Comparison of ENCODE assay signal across 16 cellular contexts in the genomic region with DNA sequence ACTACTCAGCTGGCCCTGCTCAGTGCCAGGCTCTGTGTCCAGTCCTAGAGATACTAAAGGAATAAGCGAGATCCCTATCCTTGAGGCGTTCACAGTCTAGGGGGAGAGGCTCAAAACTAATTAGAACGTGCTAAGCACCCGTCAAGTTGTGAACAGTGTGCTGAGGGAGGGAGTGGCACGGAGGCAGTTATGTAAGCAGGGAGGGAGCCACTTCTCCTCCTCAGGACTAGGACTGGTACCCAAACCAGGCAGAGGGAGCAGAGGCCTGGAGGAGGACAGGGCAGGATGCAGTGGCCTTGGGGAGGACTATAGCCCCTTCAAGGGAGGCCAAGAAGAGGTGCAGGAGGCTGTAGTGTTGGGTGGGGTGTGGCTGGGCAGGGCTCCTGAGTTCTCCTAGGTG. TPM values are rescaled to one million over a fixed set of nuclear protein-coding genes. Genes with fewer than 3 reads are reported as not detected.
"Had no signal": no experiment of that assay in that cellular context is flagged by ENCODE, and none has a peak within 500 bp of the region (broad histone marks: within the 10 kb centered on the region; RNA-seq: fewer than 3 reads in every experiment).

No MANE protein-coding gene starts in this region.

- H3K36me3 ChIP-seq: colonic mucosa had no signal

- DNase-seq: caudate nucleus; colonic mucosa; dermis blood vessel endothelial cell; erythroblast; foreskin keratinocyte; kidney glomerular epithelial cell; mesendoderm; mucosa of descending colon; naive thymus-derived CD8-positive, alpha-beta T cell; small intestine; stimulated activated CD4-positive, alpha-beta T cell treated with anti-CD3 and anti-CD28 coated beads, Interleukin-2, amount 100 ng/mL, for 48 hours had no signal

- H3K9ac ChIP-seq: parathyroid adenoma had no signal

- H3K9me3 ChIP-seq: colonic mucosa, mucosa of descending colon, tibial artery had no signal

- H3K4me3 ChIP-seq: colonic mucosa, hepatocyte, mucosa of descending colon, tibial artery had no signal

- H3K27me3 ChIP-seq: colonic mucosa, foreskin keratinocyte, hepatocyte, tibial artery had no signal

- H3K4me3 Mint-ChIP-seq: naive thymus-derived CD8-positive, alpha-beta T cell; stimulated activated naive CD8-positive, alpha-beta T cell treated with anti-CD3 and anti-CD28 coated beads, Interleukin-15, Interleukin-2, amounts not matched to agents 100 ng/mL and 50 ng/mL, for 24 hours had no signal

- ATAC-seq: foreskin keratinocyte; mucosa of descending colon; naive thymus-derived CD8-positive, alpha-beta T cell had no signal

- H3K4me2 ChIP-seq: hepatocyte had no signal

- H3K27me3 Mint-ChIP-seq: naive thymus-derived CD8-positive, alpha-beta T cell; stimulated activated naive CD8-positive, alpha-beta T cell treated with anti-CD3 and anti-CD28 coated beads, Interleukin-15, Interleukin-2, amounts not matched to agents 100 ng/mL and 50 ng/mL, for 24 hours had no signal

- H3K9me3 Mint-ChIP-seq: naive thymus-derived CD8-positive, alpha-beta T cell; stimulated activated naive CD8-positive, alpha-beta T cell treated with anti-CD3 and anti-CD28 coated beads, Interleukin-15, Interleukin-2, amounts not matched to agents 100 ng/mL and 50 ng/mL, for 24 hours had no signal

- H3K4me1 ChIP-seq: colonic mucosa, foreskin keratinocyte, parathyroid adenoma, tibial artery had no signal

- H3K27ac ChIP-seq: colonic mucosa, foreskin keratinocyte, hepatocyte, parathyroid adenoma, tibial artery had no signal

- H2AFZ ChIP-seq: hepatocyte, parathyroid adenoma had no signal

RNA-seq across cellular contexts. Expression of a gene that starts 39.6 kb away (rescaled TPM):
- total RNA-seq: endothelial cell of umbilical vein; naive thymus-derived CD8-positive, alpha-beta T cell had no signal
- polyA plus RNA-seq: naive thymus-derived CD8-positive, alpha-beta T cell had no signal
